ENCODE assay signal across 1 cellular context in genomic region chr9:123033352-123033751, GRCh38.
TF ChIP-seq lines count a peak whose summit lies in the region.

TSS of gene GPR21 (plus strand) at chr9:123033667. CDS start at chr9:123034567, 900 bp downstream.

TF ChIP-seq in HepG2, 621 proteins besides CTCF, POLR2A, EP300 and RAD21:
- TF ChIP-seq E2F5 (CRISPR knock-in tag; conservative IDR thresholded peaks at IDR 0.05) (no peak), MIXL1 (CRISPR knock-in tag; IDR thresholded peaks at IDR 0.05) (no peak), GATAD1 (CRISPR knock-in tag; IDR thresholded peaks at IDR 0.05) (no peak), HNRNPK (IDR thresholded peaks at IDR 0.05; ENCODE audit: low read depth, low read length, poor library complexity, severe bottlenecking) (peak; percentile 17), SMAD1 (CRISPR knock-in tag; IDR thresholded peaks at IDR 0.05; ENCODE audit: borderline replicate concordance, low read depth) (no peak), ZBTB20 (CRISPR knock-in tag; IDR thresholded peaks at IDR 0.05; ENCODE audit: borderline replicate concordance, low read depth) (no peak)
